ENCODE assay signal across 9 cellular contexts in genomic region chr6:129251669-129252376, GRCh38.
DNase-seq lines count a peak whose midpoint lies in the region; ATAC-seq, FAIRE-seq and TF ChIP-seq lines count a peak whose summit lies in the region.
"Had no signal": no experiment of that assay in that cellular context is flagged by ENCODE, and none has a peak within 500 bp of the region (broad histone marks: within the 10 kb centered on the region; RNA-seq: fewer than 3 reads in every experiment).

No MANE protein-coding gene starts in this region.

- TF ChIP-seq POLR2A in esophagus muscularis mucosa (IDR thresholded peaks at IDR 0.05; ENCODE audit: low read depth): no peak

- H3K27ac Mint-ChIP-seq in nephron progenitor cell: no peak overlapping the region
- H3K27ac Mint-ChIP-seq: dendritic cell treated with granulocyte-macrophage colony-stimulating factor and Interleukin-4, amounts not matched to agents 40 ng/mL and 50 ng/mL, for 4 days had no signal

- TF ChIP-seq EP300 in esophagus muscularis mucosa (IDR thresholded peaks at IDR 0.05): no peak

- no peak overlapping the region for H3K4me3 Mint-ChIP-seq in nephron progenitor cell
- H3K4me3 Mint-ChIP-seq: dendritic cell treated with granulocyte-macrophage colony-stimulating factor and Interleukin-4, amounts not matched to agents 40 ng/mL and 50 ng/mL, for 4 days had no signal

- no peaks in the 10 kb centered on the region for H3K27me3 Mint-ChIP-seq in nephron progenitor cell (ENCODE audit: low read depth, poor library complexity)

- H3K9me3 Mint-ChIP-seq in nephron progenitor cell: no peaks in the 10 kb centered on the region
- H3K9me3 Mint-ChIP-seq: dendritic cell treated with granulocyte-macrophage colony-stimulating factor and Interleukin-4, amounts not matched to agents 40 ng/mL and 50 ng/mL, for 4 days had no signal

- H3K27ac ChIP-seq in esophagus muscularis mucosa (replicated peaks in 1 of 4) (no peak overlapping the region), upper lobe of right lung (no peak overlapping the region)

- no peaks in the 10 kb centered on the region for H3K36me3 Mint-ChIP-seq in nephron progenitor cell (ENCODE audit: low read depth)

- no peaks in the 10 kb centered on the region for H3K27me3 ChIP-seq in esophagus muscularis mucosa
- H3K27me3 ChIP-seq in upper lobe of right lung: no peaks in the 10 kb centered on the region

- peak; percentile 71 for ATAC-seq in GM19328 (IDR thresholded peaks at IDR 0.05; ENCODE audit: unreplicated experiment)
- ATAC-seq in HG03342 (IDR thresholded peaks at IDR 0.05; ENCODE audit: unreplicated experiment): peak; percentile 96
- ATAC-seq in upper lobe of right lung: peak; percentile 80

- no peaks in the 10 kb centered on the region for H3K4me1 ChIP-seq in esophagus muscularis mucosa
- H3K4me1 ChIP-seq in upper lobe of right lung: no peaks in the 10 kb centered on the region

- intact Hi-C loops in esophagus muscularis mucosa (cut with DNase I) (loop anchor here (5.0 to 10.0 kb wide), 2 partner anchors 525 to 1517 kb away; no protein-coding TSS in a partner anchor), upper lobe of right lung (cut with DNase I) (no loop called here)

- WGBS in esophagus muscularis mucosa: 61% methylated on average over 12 of the region's 13 CpGs

- no peak overlapping the region for H3K4me3 ChIP-seq in esophagus muscularis mucosa
- no peak overlapping the region for H3K4me3 ChIP-seq in upper lobe of right lung

- no peak for DNase-seq in D721Med (ENCODE audit: insufficient read length, low spot score)
- peak; percentile 70 for DNase-seq in NCI-H69 (lab: John Stamatoyannopoulos, UW)
- DNase-seq in activated CD8-positive, alpha-beta memory T cell treated with anti-CD3 and anti-CD28 coated beads for 24 hours: peak; percentile 65
- no peak for DNase-seq in esophagus muscularis mucosa (ENCODE audit: extremely low spot score)
- DNase-seq in nephron progenitor cell: peak; percentile 58
- DNase-seq in upper lobe of right lung: no peak

- H3K36me3 ChIP-seq in esophagus muscularis mucosa (peaks cover 0 to 44% (median 0%) of the 10 kb centered on the region in 4 donors), upper lobe of right lung (no peaks in the 10 kb centered on the region)

- H3K4me1 Mint-ChIP-seq in nephron progenitor cell: no peaks in the 10 kb centered on the region

- peak; percentile 84 for FAIRE-seq in D721Med (lab: Jason Lieb, UNC)

- peak; percentile 89 for TF ChIP-seq CTCF in D721Med (IDR thresholded peaks at IDR 0.05; ENCODE audit: insufficient read depth, missing control alignments)
- peak; percentile 60 to 80 (median 61) for TF ChIP-seq CTCF in esophagus muscularis mucosa (IDR thresholded peaks at IDR 0.05)
- TF ChIP-seq CTCF in nephron progenitor cell (IDR thresholded peaks at IDR 0.05): peak; percentile 86
- peak; percentile 86 for TF ChIP-seq CTCF in upper lobe of right lung (IDR thresholded peaks at IDR 0.05)

- H3K9me3 ChIP-seq in esophagus muscularis mucosa (no peaks in the 10 kb centered on the region), upper lobe of right lung (no peaks in the 10 kb centered on the region)

Comparison
In these comparisons a context has a peak if more than half of its experiments do, and no peak if none do; other contexts are left out.
1. DNase-seq: peak in NCI-H69 (single experiment), activated CD8-positive, alpha-beta memory T cell treated with anti-CD3 and anti-CD28 coated beads for 24 hours (single experiment) and nephron progenitor cell (single experiment); none in D721Med (single experiment), esophagus muscularis mucosa (single experiment) and upper lobe of right lung (single experiment).
2. Peak in every context shown above with its lines, with median percentiles within 50 percentile points of each other: CTCF ChIP-seq and ATAC-seq.